In genomic region chr1:46248122-46248920, GRCh38 we compare ENCODE assay signal across 6 cellular contexts. TPM values are rescaled to one million over a fixed set of nuclear protein-coding genes. Genes with fewer than 3 reads are reported as not detected.
DNase-seq lines count a peak whose midpoint lies in the region; ATAC-seq and TF ChIP-seq lines count a peak whose summit lies in the region.

No MANE protein-coding gene starts in this region.

- no peak for ATAC-seq in GM21423 (IDR thresholded peaks at IDR 0.05; ENCODE audit: unreplicated experiment)

- TF ChIP-seq POLR2A in Peyer's patch (IDR thresholded peaks at IDR 0.05): no peak

- no peaks in the 10 kb centered on the region for H3K9me3 ChIP-seq in A673 (ENCODE audit: low read depth, low read length, poor library complexity, severe bottlenecking)
- no peaks in the 10 kb centered on the region for H3K9me3 ChIP-seq in Peyer's patch

- H3K4me3 ChIP-seq in A673 (ENCODE audit: low read depth, low read length, poor library complexity, severe bottlenecking) (peak overlapping the region; percentile 56), Peyer's patch (peak overlapping the region; percentile 26 to 59 (median 58)), fibroblast of villous mesenchyme (ENCODE audit: low read depth, low read length) (peak overlapping the region; percentile 79)

- H3K27ac ChIP-seq in A673 (ENCODE audit: low read depth, low read length, poor library complexity, severe bottlenecking): peak overlapping the region; percentile 73
- H3K27ac ChIP-seq in Peyer's patch: peak overlapping the region in 1 of 4 donors; percentile 14

- no peaks in the 10 kb centered on the region for H3K27me3 ChIP-seq in A673 (replicated peaks; ENCODE audit: insufficient read depth, low read depth, low read length, poor library complexity)
- no peaks in the 10 kb centered on the region for H3K27me3 ChIP-seq in Peyer's patch

- DNase-seq in A673 (ENCODE audit: low spot score) (peak; percentile 63), HCEC 1CT (peak; percentile 11), Peyer's patch (peak in 2 of 3 donors; percentile 50 to 54), fibroblast of villous mesenchyme (ENCODE audit: low read depth) (no peak)
- peak; percentile 14 to 34 (median 24) for DNase-seq in stimulated activated CD4-positive, alpha-beta T cell treated with anti-CD3 and anti-CD28 coated beads, TNF-alpha, amount 100 ng/mL, for 48 hours (ENCODE audit: low read depth in 3 of 3)

- TF ChIP-seq CTCF in A673 (conservative IDR thresholded peaks at IDR 0.05; ENCODE audit: low read depth, low read length): peak; percentile 34; the same call in 1 of the 2 replicates
- TF ChIP-seq CTCF in Peyer's patch (IDR thresholded peaks at IDR 0.05): no peak
- TF ChIP-seq CTCF in fibroblast of villous mesenchyme (IDR thresholded peaks at IDR 0.05; ENCODE audit: insufficient read depth, low read depth, low read length): no peak

- CTCF ChIA-PET in A673 (lab: Charles Lee): interaction anchor here (0.6 kb wide), 1 partner anchor 25 kb away, joined by 3 read pairs; no protein-coding TSS in a partner anchor

- peaks cover 30% of the 10 kb centered on the region for H3K36me3 ChIP-seq in A673 (ENCODE audit: insufficient read depth, low read length, poor library complexity, severe bottlenecking)
- H3K36me3 ChIP-seq in Peyer's patch: no peaks in the 10 kb centered on the region

- POLR2A ChIA-PET in A673 (lab: Charles Lee; ENCODE audit: low non-redundant PET): no interaction called here

- BruUV-seq in A673 (replicated peaks; lab: Mats Ljungman, UMichigan): no TSS peak

- intact Hi-C loops in A673 (cut with micrococcal nuclease; ENCODE audit: unreplicated experiment): loop anchor here (5.0 kb wide), 1 partner anchor 94 kb away; the partner anchor contains the start of gene NSUN4

- peaks cover 7% of the 10 kb centered on the region for H3K4me1 ChIP-seq in A673 (ENCODE audit: insufficient read depth, low read length, poor library complexity, severe bottlenecking)
- H3K4me1 ChIP-seq in Peyer's patch: peaks cover 0 to 15% (median 3%) of the 10 kb centered on the region in 4 donors

RNA-seq across cellular contexts. Expression of gene RAD54L, which starts 0.8 kb away (rescaled TPM):
- 49.0 and 50.7 TPM in 2 replicates for total RNA-seq in A673 (2021)
- 10 to 100 TPM in 2 of 4 donors, 1 to 10 TPM in 2; 3.9 to 71.8 (median 10.3) TPM for total RNA-seq in Peyer's patch
- 2.6 and 3.0 TPM in 2 replicates for total RNA-seq in fibroblast of villous mesenchyme

RNA-seq across cellular contexts. Expression of gene LURAP1, which starts 45.2 kb away (rescaled TPM):
- total RNA-seq in A673 (2021): 1.1 and 1.5 TPM in 2 replicates
- 1 to 10 TPM in 3 of 4 donors, not detected in 1; 1.5 to 2.5 (median 2.5) TPM for total RNA-seq in Peyer's patch
- 3.2 and 3.9 TPM in 2 replicates for total RNA-seq in fibroblast of villous mesenchyme

RNA-seq across cellular contexts. Expression of gene POMGNT1, which starts 50.1 kb away (rescaled TPM):
- total RNA-seq in A673 (2021) (71.0 and 90.9 TPM in 2 replicates), Peyer's patch (10 to 100 TPM; 34.7 to 60.6 (median 46.3) TPM), fibroblast of villous mesenchyme (52.8 and 81.2 TPM in 2 replicates)

RNA-seq across cellular contexts. Expression of gene LRRC41, which starts 55.1 kb away (rescaled TPM):
- 78.9 and 79.1 TPM in 2 replicates for total RNA-seq in A673 (2021)
- total RNA-seq in Peyer's patch: 10 to 100 TPM; 19.8 to 72.3 (median 65.3) TPM
- 106 and 123 TPM in 2 replicates for total RNA-seq in fibroblast of villous mesenchyme

RNA-seq across cellular contexts. Expression of gene UQCRH, which starts 55.2 kb away (rescaled TPM):
- total RNA-seq in A673 (2021): 527 and 567 TPM in 2 replicates
- total RNA-seq in Peyer's patch: 100 to 1,000 TPM; 230 to 300 (median 262) TPM
- total RNA-seq in fibroblast of villous mesenchyme: 194 and 249 TPM in 2 replicates
